In the genomic region with DNA sequence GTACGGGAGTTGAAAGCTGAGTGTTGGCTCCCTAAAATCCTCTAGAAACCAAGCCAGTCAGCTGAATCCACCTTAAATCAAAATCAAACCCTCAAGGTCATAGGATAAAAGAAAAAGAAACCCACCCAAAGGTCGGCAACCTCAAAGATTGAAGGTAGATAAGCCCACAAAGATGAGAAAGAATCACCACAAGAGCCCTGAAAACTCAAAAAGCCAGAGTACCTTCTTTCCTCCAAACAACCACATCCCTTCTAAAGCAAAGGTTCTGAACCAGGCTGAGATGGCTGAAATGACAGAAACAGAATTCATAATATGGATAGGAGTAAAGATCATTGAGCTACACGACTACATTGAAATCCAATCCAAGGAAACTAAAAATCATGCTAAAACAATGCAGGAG, we compare ENCODE assay signal across 16 cellular contexts.
DNase-seq lines count a peak whose midpoint lies in the region; ATAC-seq and TF ChIP-seq lines count a peak whose summit lies in the region.
"Had no signal": no experiment of that assay in that cellular context is flagged by ENCODE, and none has a peak within 500 bp of the region (broad histone marks: within the 10 kb centered on the region; RNA-seq: fewer than 3 reads in every experiment).

No MANE protein-coding gene starts in this region.

- intact Hi-C loops in CD4-positive, alpha-beta T cell (cut with DNase I, micrococcal nuclease) = no loop called here
- intact Hi-C loops in CD8-positive, alpha-beta T cell (cut with DNase I, micrococcal nuclease) = no loop called here
- intact Hi-C loops in naive thymus-derived CD4-positive, alpha-beta T cell (cut with micrococcal nuclease) = no loop called here

- H3K4me3 Mint-ChIP-seq in CD4-positive, alpha-beta T cell = peak overlapping the region; percentile 3
- no peak overlapping the region for H3K4me3 Mint-ChIP-seq in CD8-positive, alpha-beta T cell
- peak overlapping the region in 5 of 10 donors; percentile 9 to 35 (median 20) for H3K4me3 Mint-ChIP-seq in naive thymus-derived CD4-positive, alpha-beta T cell

- no peak overlapping the region for H3K27ac ChIP-seq in CD4-positive, alpha-beta T cell (ENCODE audit: low read depth, low read length)
- H3K27ac ChIP-seq in CD8-positive, alpha-beta T cell (ENCODE audit: low read depth, low read length) = no peak overlapping the region
- no peak overlapping the region for H3K27ac ChIP-seq in naive thymus-derived CD4-positive, alpha-beta T cell (ENCODE audit: low read depth, low read length)
- H3K27ac ChIP-seq: SJSA1 had no signal

- TF ChIP-seq CTCF in CD4-positive, alpha-beta T cell (IDR thresholded peaks at IDR 0.05) = no peak
- no peak for TF ChIP-seq CTCF in CD8-positive, alpha-beta T cell (IDR thresholded peaks at IDR 0.05)

- peaks cover 46% of the 10 kb centered on the region for H3K4me1 Mint-ChIP-seq in CD4-positive, alpha-beta T cell (ENCODE audit: low read depth)
- peaks cover 36% of the 10 kb centered on the region for H3K4me1 Mint-ChIP-seq in CD8-positive, alpha-beta T cell (ENCODE audit: low read depth)
- peaks cover 7 to 44% (median 26%) of the 10 kb centered on the region in 7 donors for H3K4me1 Mint-ChIP-seq in naive thymus-derived CD4-positive, alpha-beta T cell

- H3K4me1 ChIP-seq in CD8-positive, alpha-beta T cell (ENCODE audit: insufficient read depth, low read length) = peaks cover 23% of the 10 kb centered on the region
- peaks cover 18% of the 10 kb centered on the region for H3K4me1 ChIP-seq in adipocyte (ENCODE audit: control insufficient read depth, insufficient read depth, low read length)
- peaks cover 0 to 11% of the 10 kb centered on the region in 2 donors for H3K4me1 ChIP-seq in naive thymus-derived CD4-positive, alpha-beta T cell (ENCODE audit: control insufficient read depth in 2 of 2, insufficient read depth in 2 of 2, low read length in 2 of 2)
- H3K4me1 ChIP-seq: BE2C, Caco-2, SJSA1 had no signal

- H3K36me3 ChIP-seq in CD8-positive, alpha-beta T cell (ENCODE audit: insufficient read depth, low read length) = no peaks in the 10 kb centered on the region
- H3K36me3 ChIP-seq in adipocyte (ENCODE audit: control insufficient read depth, insufficient read depth, low read length, severe bottlenecking) = no peaks in the 10 kb centered on the region
- H3K36me3 ChIP-seq in naive thymus-derived CD4-positive, alpha-beta T cell (ENCODE audit: control insufficient read depth in 2 of 3, insufficient read depth in 3 of 3, low read length in 3 of 3) = no peaks in the 10 kb centered on the region
- H3K36me3 ChIP-seq: BE2C, SJSA1 had no signal

- CTCF ChIA-PET in CD4-positive, alpha-beta T cell (lab: Charles Lee) = no interaction called here
- CTCF ChIA-PET in CD8-positive, alpha-beta T cell (lab: Charles Lee) = interaction anchor here (0.9 kb wide), 1 partner anchor 23 kb away, joined by 3 read pairs; no protein-coding TSS in a partner anchor
- CTCF ChIA-PET in naive thymus-derived CD4-positive, alpha-beta T cell (lab: Charles Lee) = no interaction called here

- DNase-seq in CD4-positive, alpha-beta T cell = no peak
- DNase-seq in CD8-positive, alpha-beta T cell = no peak
- no peak for DNase-seq in adipocyte (ENCODE audit: low read depth)
- peak in 6 of 9 donors; percentile 13 to 48 (median 26) for DNase-seq in naive thymus-derived CD4-positive, alpha-beta T cell
- DNase-seq in MV-4-11 (lab: John Stamatoyannopoulos, UW) = no peak
- DNase-seq in effector CD4-positive, alpha-beta T cell = no peak
- DNase-seq: BE2C, Caco-2, IMR-90, NCI-H1105 treated with DMSO at 0.1 percent for 48 hours, NCI-H2171 treated with DMSO at 0.1 percent for 48 hours, NCI-H446, NCI-H526 had no signal

- H3K9ac ChIP-seq in adipocyte (ENCODE audit: low read length) = no peak overlapping the region

- POLR2A ChIA-PET in CD4-positive, alpha-beta T cell (lab: Charles Lee) = interaction anchor here (0.8 kb wide), 1 partner anchor 94 kb away, joined by 4 read pairs; a partner anchor contains a TSS
- POLR2A ChIA-PET in CD8-positive, alpha-beta T cell (lab: Charles Lee) = no interaction called here
- POLR2A ChIA-PET in naive thymus-derived CD4-positive, alpha-beta T cell (lab: Charles Lee) = no interaction called here

- no peaks in the 10 kb centered on the region for H3K36me3 Mint-ChIP-seq in CD4-positive, alpha-beta T cell (ENCODE audit: low read depth)
- H3K36me3 Mint-ChIP-seq in CD8-positive, alpha-beta T cell = no peaks in the 10 kb centered on the region
- peaks cover 0 to 4% (median 0%) of the 10 kb centered on the region in 5 donors for H3K36me3 Mint-ChIP-seq in naive thymus-derived CD4-positive, alpha-beta T cell

- ATAC-seq in CD4-positive, alpha-beta T cell (ENCODE audit: poor library complexity) = no peak
- peak; percentile 31 for ATAC-seq in CD8-positive, alpha-beta T cell
- ATAC-seq in naive thymus-derived CD4-positive, alpha-beta T cell = no peak
- ATAC-seq in GM18873 (IDR thresholded peaks at IDR 0.05; ENCODE audit: low FRiP score, unreplicated experiment) = no peak
- ATAC-seq: Right ventricle myocardium inferior had no signal

- H3K4me3 ChIP-seq in CD8-positive, alpha-beta T cell (ENCODE audit: low read depth, low read length) = no peak overlapping the region
- peak overlapping the region; percentile 5 for H3K4me3 ChIP-seq in adipocyte (ENCODE audit: low read length)
- no peak overlapping the region for H3K4me3 ChIP-seq in naive thymus-derived CD4-positive, alpha-beta T cell (ENCODE audit: low read length)
- H3K4me3 ChIP-seq: SJSA1 had no signal

- no peaks in the 10 kb centered on the region for H3K27me3 ChIP-seq in CD4-positive, alpha-beta T cell (ENCODE audit: control insufficient read depth, insufficient read depth, low read length)
- no peaks in the 10 kb centered on the region for H3K27me3 ChIP-seq in CD8-positive, alpha-beta T cell (ENCODE audit: insufficient read depth, low read length)
- no peaks in the 10 kb centered on the region for H3K27me3 ChIP-seq in adipocyte (replicated peaks; ENCODE audit: control insufficient read depth, insufficient read depth, low read length)
- H3K27me3 ChIP-seq in naive thymus-derived CD4-positive, alpha-beta T cell (ENCODE audit: control insufficient read depth in 2 of 2, insufficient read depth in 2 of 2, low read length in 2 of 2) = no peaks in the 10 kb centered on the region
- H3K27me3 ChIP-seq: BE2C, SJSA1 had no signal

- no peak overlapping the region for H3K27ac Mint-ChIP-seq in CD4-positive, alpha-beta T cell
- no peak overlapping the region for H3K27ac Mint-ChIP-seq in CD8-positive, alpha-beta T cell
- H3K27ac Mint-ChIP-seq in naive thymus-derived CD4-positive, alpha-beta T cell = peak overlapping the region in 2 of 9 donors; percentile 0 to 53

- no peaks in the 10 kb centered on the region for H3K9me3 ChIP-seq in CD4-positive, alpha-beta T cell (ENCODE audit: control insufficient read depth, low read length)
- no peaks in the 10 kb centered on the region for H3K9me3 ChIP-seq in CD8-positive, alpha-beta T cell (ENCODE audit: low read length)
- H3K9me3 ChIP-seq in adipocyte (ENCODE audit: control insufficient read depth, low read length) = no peaks in the 10 kb centered on the region
- no peaks in the 10 kb centered on the region for H3K9me3 ChIP-seq in naive thymus-derived CD4-positive, alpha-beta T cell (ENCODE audit: control insufficient read depth in 2 of 3, low read length in 3 of 3)
- H3K9me3 ChIP-seq: BE2C, Caco-2, SJSA1 had no signal

- no peaks in the 10 kb centered on the region for H3K27me3 Mint-ChIP-seq in CD4-positive, alpha-beta T cell
- no peaks in the 10 kb centered on the region for H3K27me3 Mint-ChIP-seq in CD8-positive, alpha-beta T cell (ENCODE audit: low read depth)
- peaks cover 0 to 7% (median 0%) of the 10 kb centered on the region in 5 donors for H3K27me3 Mint-ChIP-seq in naive thymus-derived CD4-positive, alpha-beta T cell

- H3K9me3 Mint-ChIP-seq in CD4-positive, alpha-beta T cell = no peaks in the 10 kb centered on the region
- H3K9me3 Mint-ChIP-seq in CD8-positive, alpha-beta T cell = no peaks in the 10 kb centered on the region
- peaks cover 0 to 6% (median 0%) of the 10 kb centered on the region in 11 donors for H3K9me3 Mint-ChIP-seq in naive thymus-derived CD4-positive, alpha-beta T cell

Comparison
In these comparisons a context has a peak if more than half of its experiments do, and no peak if none do; other contexts are left out.
1. DNase-seq: peak in naive thymus-derived CD4-positive, alpha-beta T cell (6 of 9); none in CD4-positive, alpha-beta T cell (0 of 10), CD8-positive, alpha-beta T cell (0 of 7), adipocyte (single experiment), MV-4-11 (single experiment) and effector CD4-positive, alpha-beta T cell (single experiment).